Comparison of ENCODE assay signal across 1 cellular context in the genomic region with DNA sequence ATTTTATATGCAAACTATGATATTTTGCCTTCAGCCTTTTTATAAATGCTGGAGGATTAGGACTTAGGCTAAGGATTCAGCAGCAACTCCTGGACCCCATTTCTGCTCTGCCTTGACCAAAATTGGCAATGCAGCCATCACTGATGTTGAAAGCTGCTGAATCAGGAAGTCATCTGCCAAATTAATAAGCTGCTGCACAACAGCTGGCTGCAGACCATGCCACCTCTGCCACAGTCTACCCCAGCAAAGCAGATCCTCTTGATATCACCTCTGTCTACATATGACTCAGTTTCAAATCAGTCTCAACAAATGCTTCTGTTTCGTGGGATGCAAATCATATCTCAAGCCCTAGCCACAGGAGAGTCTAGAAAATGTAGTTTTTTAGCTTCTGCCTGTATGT.
TF ChIP-seq lines count a peak whose summit lies in the region.

No MANE protein-coding gene starts in this region.

TF ChIP-seq in GM23338, 12 proteins besides CTCF, POLR2A, EP300 and RAD21 (continued from another document):
- TF ChIP-seq, protein P1, sequence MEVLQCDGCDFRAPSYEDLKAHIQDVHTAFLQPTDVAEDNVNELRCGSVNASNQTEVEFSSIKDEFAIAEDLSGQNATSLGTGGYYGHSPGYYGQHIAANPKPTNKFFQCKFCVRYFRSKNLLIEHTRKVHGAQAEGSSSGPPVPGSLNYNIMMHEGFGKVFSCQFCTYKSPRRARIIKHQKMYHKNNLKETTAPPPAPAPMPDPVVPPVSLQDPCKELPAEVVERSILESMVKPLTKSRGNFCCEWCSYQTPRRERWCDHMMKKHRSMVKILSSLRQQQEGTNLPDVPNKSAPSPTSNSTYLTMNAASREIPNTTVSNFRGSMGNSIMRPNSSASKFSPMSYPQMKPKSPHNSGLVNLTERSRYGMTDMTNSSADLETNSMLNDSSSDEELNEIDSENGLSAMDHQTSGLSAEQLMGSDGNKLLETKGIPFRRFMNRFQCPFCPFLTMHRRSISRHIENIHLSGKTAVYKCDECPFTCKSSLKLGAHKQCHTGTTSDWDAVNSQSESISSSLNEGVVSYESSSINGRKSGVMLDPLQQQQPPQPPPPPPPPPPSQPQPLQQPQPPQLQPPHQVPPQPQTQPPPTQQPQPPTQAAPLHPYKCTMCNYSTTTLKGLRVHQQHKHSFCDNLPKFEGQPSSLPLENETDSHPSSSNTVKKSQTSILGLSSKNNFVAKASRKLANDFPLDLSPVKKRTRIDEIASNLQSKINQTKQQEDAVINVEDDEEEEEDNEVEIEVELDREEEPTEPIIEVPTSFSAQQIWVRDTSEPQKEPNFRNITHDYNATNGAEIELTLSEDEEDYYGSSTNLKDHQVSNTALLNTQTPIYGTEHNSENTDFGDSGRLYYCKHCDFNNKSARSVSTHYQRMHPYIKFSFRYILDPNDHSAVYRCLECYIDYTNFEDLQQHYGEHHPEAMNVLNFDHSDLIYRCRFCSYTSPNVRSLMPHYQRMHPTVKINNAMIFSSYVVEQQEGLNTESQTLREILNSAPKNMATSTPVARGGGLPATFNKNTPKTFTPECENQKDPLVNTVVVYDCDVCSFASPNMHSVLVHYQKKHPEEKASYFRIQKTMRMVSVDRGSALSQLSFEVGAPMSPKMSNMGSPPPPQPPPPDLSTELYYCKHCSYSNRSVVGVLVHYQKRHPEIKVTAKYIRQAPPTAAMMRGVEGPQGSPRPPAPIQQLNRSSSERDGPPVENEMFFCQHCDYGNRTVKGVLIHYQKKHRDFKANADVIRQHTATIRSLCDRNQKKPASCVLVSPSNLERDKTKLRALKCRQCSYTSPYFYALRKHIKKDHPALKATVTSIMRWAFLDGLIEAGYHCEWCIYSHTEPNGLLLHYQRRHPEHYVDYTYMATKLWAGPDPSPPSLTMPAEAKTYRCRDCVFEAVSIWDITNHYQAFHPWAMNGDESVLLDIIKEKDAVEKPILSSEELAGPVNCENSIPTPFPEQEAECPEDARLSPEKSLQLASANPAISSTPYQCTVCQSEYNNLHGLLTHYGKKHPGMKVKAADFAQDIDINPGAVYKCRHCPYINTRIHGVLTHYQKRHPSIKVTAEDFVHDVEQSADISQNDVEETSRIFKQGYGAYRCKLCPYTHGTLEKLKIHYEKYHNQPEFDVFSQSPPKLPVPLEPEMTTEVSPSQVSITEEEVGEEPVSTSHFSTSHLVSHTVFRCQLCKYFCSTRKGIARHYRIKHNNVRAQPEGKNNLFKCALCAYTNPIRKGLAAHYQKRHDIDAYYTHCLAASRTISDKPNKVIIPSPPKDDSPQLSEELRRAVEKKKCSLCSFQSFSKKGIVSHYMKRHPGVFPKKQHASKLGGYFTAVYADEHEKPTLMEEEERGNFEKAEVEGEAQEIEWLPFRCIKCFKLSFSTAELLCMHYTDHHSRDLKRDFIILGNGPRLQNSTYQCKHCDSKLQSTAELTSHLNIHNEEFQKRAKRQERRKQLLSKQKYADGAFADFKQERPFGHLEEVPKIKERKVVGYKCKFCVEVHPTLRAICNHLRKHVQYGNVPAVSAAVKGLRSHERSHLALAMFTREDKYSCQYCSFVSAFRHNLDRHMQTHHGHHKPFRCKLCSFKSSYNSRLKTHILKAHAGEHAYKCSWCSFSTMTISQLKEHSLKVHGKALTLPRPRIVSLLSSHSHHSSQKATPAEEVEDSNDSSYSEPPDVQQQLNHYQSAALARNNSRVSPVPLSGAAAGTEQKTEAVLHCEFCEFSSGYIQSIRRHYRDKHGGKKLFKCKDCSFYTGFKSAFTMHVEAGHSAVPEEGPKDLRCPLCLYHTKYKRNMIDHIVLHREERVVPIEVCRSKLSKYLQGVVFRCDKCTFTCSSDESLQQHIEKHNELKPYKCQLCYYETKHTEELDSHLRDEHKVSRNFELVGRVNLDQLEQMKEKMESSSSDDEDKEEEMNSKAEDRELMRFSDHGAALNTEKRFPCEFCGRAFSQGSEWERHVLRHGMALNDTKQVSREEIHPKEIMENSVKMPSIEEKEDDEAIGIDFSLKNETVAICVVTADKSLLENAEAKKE (CRISPR knock-in tag; IDR thresholded peaks at IDR 0.05), result no peak
- no peak for TF ChIP-seq EZH2phosphoT487 (IDR thresholded peaks at IDR 0.05; ENCODE audit: unreplicated experiment)
- no peak for TF ChIP-seq NANOG (IDR thresholded peaks at IDR 0.05; ENCODE audit: borderline replicate concordance)
- no peak for TF ChIP-seq JUNB (IDR thresholded peaks at IDR 0.05; ENCODE audit: unreplicated experiment)
- TF ChIP-seq ZNF114 (CRISPR knock-in tag; IDR thresholded peaks at IDR 0.05), result no peak
- no peak for TF ChIP-seq CREB1 (CRISPR knock-in tag; IDR thresholded peaks at IDR 0.05; ENCODE audit: low read depth)
